25 cellular contexts compared by ENCODE assay signal in genomic region chr3:100956276-100956675, GRCh38. TPM values are rescaled to one million over a fixed set of nuclear protein-coding genes. Genes with fewer than 3 reads are reported as not detected.
"Had no signal": no experiment of that assay in that cellular context is flagged by ENCODE, and none has a peak within 500 bp of the region (broad histone marks: within the 10 kb centered on the region; RNA-seq: fewer than 3 reads in every experiment).

No MANE protein-coding gene starts in this region.

- H3K4me3 ChIP-seq: hepatocyte, pancreas, right lobe of liver, smooth muscle cell, tibial nerve had no signal

- H3K36me3 ChIP-seq: neutrophil, pancreas, right lobe of liver, tibial nerve had no signal

- H3K4me1 ChIP-seq: pancreas, right lobe of liver had no signal

- H2AFZ ChIP-seq: hepatocyte had no signal

- H3K27me3 ChIP-seq: foreskin keratinocyte, hepatocyte, neutrophil, pancreas, right lobe of liver, tibial nerve had no signal

- H3K4me2 ChIP-seq: hepatocyte, smooth muscle cell had no signal

- DNase-seq: activated CD4-positive, alpha-beta memory T cell treated with anti-CD3 and anti-CD28 coated beads, Interleukin-2, amount 10 ng/mL, durations not matched to agents 7 days and 5 days; activated CD4-positive, alpha-beta T cell treated with anti-CD3 and anti-CD28 coated beads for 48 hours; activated CD4-positive, CD25-positive, alpha-beta regulatory T cell; activated effector memory CD4-positive, alpha-beta T cell treated with anti-CD3 and anti-CD28 coated beads, Interleukin-2, amount 50 U/mL, for 16 hours; activated naive CD4-positive, alpha-beta T cell treated with anti-CD3 and anti-CD28 coated beads, Interleukin-2, amount 10 ng/mL, durations not matched to agents 7 days and 5 days; activated T-cell treated with anti-CD3 and anti-CD28 coated beads, Interleukin-2, amount 50 U/mL, for 72 hours; amygdala; cerebellar nuclear complex; cortex of kidney; foreskin keratinocyte; immature natural killer cell; left ventricle myocardium superior; mammary epithelial cell; midbrain; pancreas; right lobe of liver; stimulated activated CD4-positive, alpha-beta T cell treated with anti-CD3 and anti-CD28 coated beads, Interleukin-2, amount 100 ng/mL, for 48 hours; stimulated activated CD8-positive, alpha-beta memory T cell treated with anti-CD3 and anti-CD28 coated beads, Interleukin-4, amount 100 ng/mL, for 48 hours; stimulated activated naive B cell treated with anti-CD40 and anti-IgM and Interleukin-4, amounts not matched to agents 10 μg/mL and 1 μg/mL and 100 μg/mL, for 72 hours; T1000 had no signal

- H3K9me3 ChIP-seq: neutrophil, pancreas, right lobe of liver had no signal

- H3K27ac ChIP-seq: foreskin keratinocyte, hepatocyte, neutrophil, pancreas, right lobe of liver had no signal

- H3K79me2 ChIP-seq: hepatocyte had no signal

RNA-seq across cellular contexts. Expression of gene ABI3BP, which starts 36.9 kb away (rescaled TPM):
- total RNA-seq: activated CD4-positive, alpha-beta memory T cell treated with anti-CD3 and anti-CD28 coated beads, Interleukin-2, amount 10 ng/mL, durations not matched to agents 7 days and 5 days; activated T-cell treated with anti-CD3 and anti-CD28 coated beads, Interleukin-2, amount 50 U/mL, for 72 hours; T-helper 1 cell treated with Interleukin-12 subunit alpha and Interleukin-12 subunit beta and Interleukin-4 antibody, amounts not matched to agents 30 ng/mL and 1 ng/mL, for 36 hours had no signal
